1 cellular context compared by ENCODE assay signal in genomic region chr22:48849963-48850657, GRCh38.
TF ChIP-seq lines count a peak whose summit lies in the region.

No MANE protein-coding gene starts in this region.

TF ChIP-seq in H1, 55 proteins besides CTCF, POLR2A, EP300 and RAD21:
- TF ChIP-seq ASH2L (IDR thresholded peaks at IDR 0.05; ENCODE audit: low read length) (no peak), BRCA1 (IDR thresholded peaks at IDR 0.05; ENCODE audit: low read depth, low read length) (no peak), CEBPB (IDR thresholded peaks at IDR 0.05; ENCODE audit: low read depth, low read length) (no peak), TEAD4 (IDR thresholded peaks at IDR 0.05; ENCODE audit: low read depth, low read length) (no peak), SP4 (IDR thresholded peaks at IDR 0.05; ENCODE audit: low read length) (no peak), BCL11A (IDR thresholded peaks at IDR 0.05; ENCODE audit: low read depth in 2 of 2, low read length in 2 of 2) (no peak), SIN3A (conservative IDR thresholded peaks at IDR 0.05 in 1 of 2, IDR thresholded peaks at IDR 0.05 in 1 of 2; ENCODE audit: low read depth in 1 of 2, low read length in 2 of 2) (no peak), RBBP5 (IDR thresholded peaks at IDR 0.05; ENCODE audit: borderline replicate concordance, low read depth, low read length) (no peak), PHF8 (conservative IDR thresholded peaks at IDR 0.05; ENCODE audit: low read depth, low read length) (no peak), HDAC2 (IDR thresholded peaks at IDR 0.05; ENCODE audit: borderline replicate concordance in 1 of 2, low read depth in 2 of 2, low read length in 2 of 2) (no peak), MAX (IDR thresholded peaks at IDR 0.05) (no peak), BACH1 (IDR thresholded peaks at IDR 0.05; ENCODE audit: low read length) (no peak), SP1 (IDR thresholded peaks at IDR 0.05; ENCODE audit: low read depth, low read length) (no peak), KDM4A (IDR thresholded peaks at IDR 0.05; ENCODE audit: low read depth, low read length, severe bottlenecking) (no peak), SP2 (IDR thresholded peaks at IDR 0.05; ENCODE audit: low read length) (no peak)
